Comparison of ENCODE assay signal across 20 cellular contexts in the genomic region with DNA sequence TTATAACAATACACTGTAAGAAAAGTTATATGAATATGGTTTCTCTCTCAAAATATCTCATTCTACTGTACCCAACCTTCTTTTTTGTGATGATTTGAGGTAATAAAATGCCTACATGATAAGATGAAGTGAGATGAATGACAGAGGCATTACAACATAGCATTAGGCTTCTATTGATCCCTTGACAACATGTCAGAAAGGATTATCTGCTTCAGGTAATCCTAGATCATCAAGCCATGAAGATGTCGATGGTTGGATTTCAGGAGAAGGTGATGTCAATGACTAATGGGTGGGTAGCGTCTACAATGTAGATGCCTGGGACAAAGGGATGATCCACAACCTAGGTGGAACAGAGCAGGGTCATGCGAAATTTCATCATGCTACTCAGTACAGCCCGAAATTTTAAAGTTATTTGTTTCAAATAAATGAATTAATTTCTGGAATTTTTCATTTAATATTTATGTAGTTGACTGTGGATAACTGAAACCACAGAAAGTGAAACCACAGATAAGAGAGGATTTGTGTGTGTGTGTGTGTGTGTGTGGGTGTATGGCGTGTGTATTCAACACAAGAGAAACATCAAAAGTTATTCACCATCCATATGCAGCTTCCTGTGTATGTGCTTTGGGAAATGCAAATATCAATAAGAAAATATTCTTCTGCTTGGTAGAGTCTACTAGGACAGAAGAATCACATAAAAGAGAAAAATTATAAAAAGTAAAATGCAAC.
"Had no signal": no experiment of that assay in that cellular context is flagged by ENCODE, and none has a peak within 500 bp of the region (broad histone marks: within the 10 kb centered on the region; RNA-seq: fewer than 3 reads in every experiment).

No MANE protein-coding gene starts in this region.

- H3K4me1 ChIP-seq: ascending aorta, breast epithelium, neural progenitor cell, upper lobe of left lung had no signal

- H3K4me3 ChIP-seq: ascending aorta, breast epithelium, mucosa of descending colon, neural progenitor cell, thoracic aorta, upper lobe of left lung had no signal

- H3K27me3 Mint-ChIP-seq: progenitor cell of endocrine pancreas had no signal

- H3K9me3 ChIP-seq: ascending aorta, breast epithelium, mucosa of descending colon, thoracic aorta, upper lobe of left lung had no signal

- H3K9ac ChIP-seq: neural progenitor cell had no signal

- H3K4me3 Mint-ChIP-seq: neural progenitor cell; T-helper 2 cell treated with Interferon-gamma antibody and Interleukin-4, amounts not matched to agents 5 μg/mL and 100 μg/mL, for 36 hours had no signal

- H3K27ac ChIP-seq: ascending aorta, breast epithelium, neural progenitor cell, thoracic aorta, upper lobe of left lung had no signal

- H3K27me3 ChIP-seq: ascending aorta, breast epithelium, neural progenitor cell, upper lobe of left lung had no signal

- H2AFZ ChIP-seq: neural progenitor cell had no signal

- DNase-seq: activated CD4-positive, alpha-beta T cell treated with anti-CD3 and anti-CD28 coated beads for 1 hour; activated T-cell treated with anti-CD3 and anti-CD28 coated beads, Interleukin-2, amount 50 U/mL, for 1 hour; cerebellar nuclear complex; cortex of kidney; hypothalamus; islet precursor cell; left cardiac atrium; mesendoderm; mucosa of descending colon; stimulated activated CD4-positive, alpha-beta T cell treated with anti-CD3 and anti-CD28 coated beads, Interleukin-4, amount 100 ng/mL, for 24 hours; stimulated activated naive CD4-positive, alpha-beta T cell treated with Interleukin-2 at 50 U/mL for 16 hours; upper lobe of left lung had no signal

- H3K36me3 Mint-ChIP-seq: activated naive CD4-positive, alpha-beta T cell treated with anti-CD3 and anti-CD28 coated beads, Interleukin-2, amount 50 U/mL, for 72 hours; neural progenitor cell had no signal

- H3K9me3 Mint-ChIP-seq: neural progenitor cell; T-helper 2 cell treated with Interferon-gamma antibody and Interleukin-4, amounts not matched to agents 5 μg/mL and 100 μg/mL, for 36 hours had no signal

- H3K4me1 Mint-ChIP-seq: neural progenitor cell had no signal

- ATAC-seq: activated naive CD4-positive, alpha-beta T cell treated with anti-CD3 and anti-CD28 coated beads, Interleukin-2, amount 50 U/mL, for 72 hours; left cardiac atrium; mucosa of descending colon; SK-N-SH treated with all-trans-retinoic acid at 6 μM for 48 hours had no signal

- H3K36me3 ChIP-seq: ascending aorta, breast epithelium, neural progenitor cell, thoracic aorta, upper lobe of left lung had no signal

- H3K4me2 ChIP-seq: neural progenitor cell had no signal

- H3K27ac Mint-ChIP-seq: activated naive CD4-positive, alpha-beta T cell treated with anti-CD3 and anti-CD28 coated beads, Interleukin-2, amount 50 U/mL, for 72 hours; neural progenitor cell; progenitor cell of endocrine pancreas; T-helper 2 cell treated with Interferon-gamma antibody and Interleukin-4, amounts not matched to agents 5 μg/mL and 100 μg/mL, for 36 hours had no signal
